9 cellular contexts compared by ENCODE assay signal in the genomic region with DNA sequence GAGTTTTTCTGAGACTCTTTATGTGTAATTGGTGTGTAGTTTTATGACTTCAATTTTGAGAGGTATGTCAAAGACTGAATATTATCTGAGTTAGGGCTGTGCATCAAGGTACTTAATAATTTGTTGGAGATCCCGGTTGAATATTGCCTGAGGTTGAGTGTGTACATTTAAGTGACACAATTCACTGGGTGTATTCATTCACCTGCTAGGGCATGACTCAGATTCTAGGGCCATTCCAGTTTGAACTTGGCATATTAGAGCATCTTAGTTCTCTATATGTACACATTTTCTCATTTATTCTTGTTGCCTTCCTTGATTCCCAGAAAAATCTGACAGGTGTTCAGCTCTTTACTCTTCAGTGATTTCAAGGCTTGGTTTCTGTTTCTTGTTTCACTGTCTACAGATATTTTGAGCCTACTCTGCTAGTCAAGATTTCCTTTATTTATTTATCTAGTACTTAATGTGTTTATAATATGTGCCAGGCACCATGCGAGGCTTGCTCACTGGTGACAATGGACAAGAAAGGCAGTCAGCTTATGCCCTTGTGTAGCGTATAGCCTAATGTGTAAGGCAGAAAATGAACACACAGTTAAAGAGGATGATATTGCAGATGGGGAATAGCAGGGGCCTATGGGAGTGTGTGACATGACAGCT. TPM values are rescaled to one million over a fixed set of nuclear protein-coding genes. Genes with fewer than 3 reads are reported as not detected.
DNase-seq lines count a peak whose midpoint lies in the region; ATAC-seq and TF ChIP-seq lines count a peak whose summit lies in the region.
"Had no signal": no experiment of that assay in that cellular context is flagged by ENCODE, and none has a peak within 500 bp of the region (broad histone marks: within the 10 kb centered on the region; RNA-seq: fewer than 3 reads in every experiment).

No MANE protein-coding gene starts in this region.

- no peaks in the 10 kb centered on the region for H3K27me3 ChIP-seq in CD4-positive, alpha-beta memory T cell (ENCODE audit: insufficient read depth, low read length)
- H3K27me3 ChIP-seq in naive thymus-derived CD4-positive, alpha-beta T cell (ENCODE audit: control insufficient read depth in 2 of 2, insufficient read depth in 2 of 2, low read length in 2 of 2): no peaks in the 10 kb centered on the region
- no peaks in the 10 kb centered on the region for H3K27me3 ChIP-seq in suprapubic skin

- peaks cover 96% of the 10 kb centered on the region for H3K4me1 ChIP-seq in CD4-positive, alpha-beta memory T cell (ENCODE audit: insufficient read depth, low read length)
- H3K4me1 ChIP-seq in naive thymus-derived CD4-positive, alpha-beta T cell (ENCODE audit: control insufficient read depth in 2 of 2, insufficient read depth in 2 of 2, low read length in 2 of 2): peaks cover 66 to 72% of the 10 kb centered on the region in 2 donors
- peaks cover 60% of the 10 kb centered on the region for H3K4me1 ChIP-seq in suprapubic skin

- peak overlapping the region in 7 of 8 donors; percentile 38 to 65 (median 55) for H3K4me3 Mint-ChIP-seq in CD4-positive, alpha-beta memory T cell
- no peak overlapping the region for H3K4me3 Mint-ChIP-seq in MCF 10A (ENCODE audit: unreplicated experiment)
- peak overlapping the region in 9 of 10 donors; percentile 14 to 73 (median 53) for H3K4me3 Mint-ChIP-seq in naive thymus-derived CD4-positive, alpha-beta T cell

- in situ Hi-C loops in G401 (cut with HindIII; ENCODE audit: low sequenced_read_pairs): no loop called here

- H3K4me1 Mint-ChIP-seq in CD4-positive, alpha-beta memory T cell: peaks cover 51 to 81% (median 57%) of the 10 kb centered on the region in 4 donors
- peaks cover 25% of the 10 kb centered on the region for H3K4me1 Mint-ChIP-seq in MCF 10A (ENCODE audit: insufficient read depth, unreplicated experiment)
- peaks cover 31 to 86% (median 62%) of the 10 kb centered on the region in 7 donors for H3K4me1 Mint-ChIP-seq in naive thymus-derived CD4-positive, alpha-beta T cell

- CTCF ChIA-PET in CD4-positive, alpha-beta memory T cell (lab: Charles Lee; ENCODE audit: partially characterized antibody): interaction anchor here (0.9 to 3.2 kb wide), 10 partner anchors 9 to 291 kb away, joined by 3 to 16 read pairs (median 6); no protein-coding TSS in a partner anchor
- CTCF ChIA-PET in MCF 10A (lab: Yijun Ruan, JAX): interaction anchor here (0.6 to 1.1 kb wide), 3 partner anchors 16 to 476 kb away, joined by 3 to 4 read pairs (median 3); no protein-coding TSS in a partner anchor
- CTCF ChIA-PET in naive thymus-derived CD4-positive, alpha-beta T cell (lab: Charles Lee): interaction anchor here (0.7 to 1.8 kb wide), 4 partner anchors 16 to 118 kb away, joined by 3 to 8 read pairs (median 4); no protein-coding TSS in a partner anchor
- CTCF ChIA-PET in HEK293T (lab: Yijun Ruan, JAX): interaction anchor here (1.0 to 2.4 kb wide), 3 partner anchors 11 to 122 kb away, joined by 3 to 6 read pairs (median 3); no protein-coding TSS in a partner anchor

- no peaks in the 10 kb centered on the region for H3K36me3 ChIP-seq in CD4-positive, alpha-beta memory T cell (ENCODE audit: insufficient read depth, low read length)
- no peaks in the 10 kb centered on the region for H3K36me3 ChIP-seq in naive thymus-derived CD4-positive, alpha-beta T cell (ENCODE audit: control insufficient read depth in 2 of 3, insufficient read depth in 3 of 3, low read length in 3 of 3)
- H3K36me3 ChIP-seq in suprapubic skin: no peaks in the 10 kb centered on the region

- 56% methylated on average over 3 of the region's 3 CpGs for WGBS in suprapubic skin

- no peak for DNase-seq in CD4-positive, alpha-beta memory T cell
- DNase-seq in MCF 10A (ENCODE audit: unreplicated experiment): peak; percentile 45
- no peak for DNase-seq in naive thymus-derived CD4-positive, alpha-beta T cell
- DNase-seq in G401 (ENCODE audit: low spot score): no peak
- no peak for DNase-seq in caudate nucleus (lab: John Stamatoyannopoulos, UW)
- no peak for DNase-seq in suprapubic skin (ENCODE audit: low spot score in 2 of 2)
- no peak for DNase-seq in HEK293T (ENCODE audit: extremely low spot score)
- DNase-seq: NCI-H1436 treated with DMSO at 0.1 percent for 48 hours had no signal

- intact Hi-C loops in CD4-positive, alpha-beta memory T cell (cut with micrococcal nuclease): no loop called here
- intact Hi-C loops in MCF 10A (cut with micrococcal nuclease): no loop called here
- intact Hi-C loops in naive thymus-derived CD4-positive, alpha-beta T cell (cut with micrococcal nuclease): loop anchor here (1.0 to 10.0 kb wide), 2 partner anchors 9 to 455 kb away; a partner anchor contains a TSS

- peaks cover 0 to 6% of the 10 kb centered on the region in 2 donors for H3K36me3 Mint-ChIP-seq in CD4-positive, alpha-beta memory T cell
- H3K36me3 Mint-ChIP-seq in MCF 10A (ENCODE audit: insufficient read depth, unreplicated experiment): peaks cover 25% of the 10 kb centered on the region
- peaks cover 0 to 16% (median 3%) of the 10 kb centered on the region in 5 donors for H3K36me3 Mint-ChIP-seq in naive thymus-derived CD4-positive, alpha-beta T cell

- H3K9me3 ChIP-seq in CD4-positive, alpha-beta memory T cell (ENCODE audit: control insufficient read depth in 1 of 2, low read length in 2 of 2): no peaks in the 10 kb centered on the region
- H3K9me3 ChIP-seq in naive thymus-derived CD4-positive, alpha-beta T cell (ENCODE audit: control insufficient read depth in 2 of 3, low read length in 3 of 3): no peaks in the 10 kb centered on the region
- H3K9me3 ChIP-seq in suprapubic skin: no peaks in the 10 kb centered on the region

- no TSS peak for BruUV-seq in MCF 10A (replicated peaks; lab: Mats Ljungman, UMichigan)

- H3K27ac Mint-ChIP-seq in CD4-positive, alpha-beta memory T cell: peak overlapping the region; percentile 30 to 91 (median 89)
- no peak overlapping the region for H3K27ac Mint-ChIP-seq in MCF 10A (ENCODE audit: low read depth, unreplicated experiment)
- peak overlapping the region in 7 of 9 donors; percentile 40 to 95 (median 78) for H3K27ac Mint-ChIP-seq in naive thymus-derived CD4-positive, alpha-beta T cell

- TF ChIP-seq CTCF in MCF 10A (IDR thresholded peaks at IDR 0.05; ENCODE audit: unreplicated experiment) (no peak), suprapubic skin (IDR thresholded peaks at IDR 0.05) (no peak)

- no peak for TF ChIP-seq EP300 in suprapubic skin (IDR thresholded peaks at IDR 0.05)

- H3K4me3 ChIP-seq in CD4-positive, alpha-beta memory T cell (ENCODE audit: low read length in 2 of 2): peak overlapping the region in 1 of 2 donors; percentile 0
- H3K4me3 ChIP-seq in naive thymus-derived CD4-positive, alpha-beta T cell (ENCODE audit: low read length): no peak overlapping the region
- H3K4me3 ChIP-seq in suprapubic skin: no peak overlapping the region

- POLR2A ChIA-PET in CD4-positive, alpha-beta memory T cell (lab: Charles Lee; ENCODE audit: partially characterized antibody): interaction anchor here (1.0 to 1.9 kb wide), 9 partner anchors 9 to 139 kb away, joined by 3 to 15 read pairs (median 5); a partner anchor contains a TSS
- POLR2A ChIA-PET in MCF 10A (lab: Yijun Ruan, JAX) (interaction anchor here (0.7 to 2.6 kb wide), 14 partner anchors 9 to 729 kb away, joined by 3 to 18 read pairs (median 4); a partner anchor contains a TSS), HEK293T (lab: Yijun Ruan, JAX) (interaction anchor here (1.6 to 1.8 kb wide), 2 partner anchors 12 to 13 kb away, joined by 5 to 6 read pairs; a partner anchor contains a TSS)
- POLR2A ChIA-PET in naive thymus-derived CD4-positive, alpha-beta T cell (lab: Charles Lee): interaction anchor here (0.6 to 3.2 kb wide), 9 partner anchors 9 to 173 kb away, joined by 3 to 16 read pairs (median 3); a partner anchor contains a TSS

- H3K27ac ChIP-seq in CD4-positive, alpha-beta memory T cell (ENCODE audit: low read depth, low read length): peak overlapping the region; percentile 10
- peak overlapping the region; percentile 69 for H3K27ac ChIP-seq in naive thymus-derived CD4-positive, alpha-beta T cell (ENCODE audit: low read depth, low read length)
- H3K27ac ChIP-seq in caudate nucleus (ENCODE audit: low read depth, low read length) (no peak overlapping the region), suprapubic skin (no peak overlapping the region)

- peak; percentile 20 for ATAC-seq in HG03354 (IDR thresholded peaks at IDR 0.05; ENCODE audit: poor library complexity, severe bottlenecking, unreplicated experiment)
- ATAC-seq in naive thymus-derived CD4-positive, alpha-beta T cell: no peak

- no peaks in the 10 kb centered on the region for H3K9me3 Mint-ChIP-seq in CD4-positive, alpha-beta memory T cell
- H3K9me3 Mint-ChIP-seq in MCF 10A (ENCODE audit: unreplicated experiment): no peaks in the 10 kb centered on the region
- no peaks in the 10 kb centered on the region for H3K9me3 Mint-ChIP-seq in naive thymus-derived CD4-positive, alpha-beta T cell

- no peak for TF ChIP-seq POLR2A in suprapubic skin (IDR thresholded peaks at IDR 0.05)

- H3K27me3 Mint-ChIP-seq in CD4-positive, alpha-beta memory T cell: no peaks in the 10 kb centered on the region
- H3K27me3 Mint-ChIP-seq in MCF 10A (ENCODE audit: insufficient read depth, unreplicated experiment): no peaks in the 10 kb centered on the region
- H3K27me3 Mint-ChIP-seq in naive thymus-derived CD4-positive, alpha-beta T cell: no peaks in the 10 kb centered on the region

TF ChIP-seq in HEK293T, 16 proteins besides CTCF, POLR2A, EP300 and RAD21 (continues in another document):
- TF ChIP-seq ELF4 (IDR thresholded peaks at IDR 0.05) (no peak), NFRKB (IDR thresholded peaks at IDR 0.05) (no peak), ARNT (IDR thresholded peaks at IDR 0.05) (no peak), FOXM1 (IDR thresholded peaks at IDR 0.05; ENCODE audit: borderline replicate concordance) (no peak), SUZ12 (IDR thresholded peaks at IDR 0.05) (no peak), FOXK2 (IDR thresholded peaks at IDR 0.05) (no peak), TARDBP (IDR thresholded peaks at IDR 0.05) (no peak)
- TF ChIP-seq, protein P1, sequence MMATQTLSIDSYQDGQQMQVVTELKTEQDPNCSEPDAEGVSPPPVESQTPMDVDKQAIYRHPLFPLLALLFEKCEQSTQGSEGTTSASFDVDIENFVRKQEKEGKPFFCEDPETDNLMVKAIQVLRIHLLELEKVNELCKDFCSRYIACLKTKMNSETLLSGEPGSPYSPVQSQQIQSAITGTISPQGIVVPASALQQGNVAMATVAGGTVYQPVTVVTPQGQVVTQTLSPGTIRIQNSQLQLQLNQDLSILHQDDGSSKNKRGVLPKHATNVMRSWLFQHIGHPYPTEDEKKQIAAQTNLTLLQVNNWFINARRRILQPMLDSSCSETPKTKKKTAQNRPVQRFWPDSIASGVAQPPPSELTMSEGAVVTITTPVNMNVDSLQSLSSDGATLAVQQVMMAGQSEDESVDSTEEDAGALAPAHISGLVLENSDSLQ (IDR thresholded peaks at IDR 0.05): no peak

RNA-seq across cellular contexts. Expression of a gene that starts 12.7 kb away (rescaled TPM):
- total RNA-seq in CD4-positive, alpha-beta memory T cell: 100 to 1,000 TPM; 105 to 114 TPM
- 10 to 100 TPM in 1 of 2 donors, 1 to 10 TPM in 1; 2.4 to 18.9 TPM for polyA plus RNA-seq in CD4-positive, alpha-beta memory T cell
- total RNA-seq in MCF 10A (2022) (143 and 162 TPM in 2 replicates), suprapubic skin (10 to 100 TPM; 29.6 to 56.6 (median 38.2) TPM)
- 100 to 1,000 TPM; 104 to 138 (median 128) TPM for total RNA-seq in naive thymus-derived CD4-positive, alpha-beta T cell
- polyA plus RNA-seq in naive thymus-derived CD4-positive, alpha-beta T cell: 10 to 100 TPM; 13.6 to 14.2 TPM
- 47.3 and 70.8 TPM in 2 replicates for total RNA-seq in G401 (2014; rRNA removed; shearing (Covaris generic))

Comparison
In these comparisons a context has a peak if more than half of its experiments do, and no peak if none do; other contexts are left out.
1. H3K27ac ChIP-seq: peak in CD4-positive, alpha-beta memory T cell (single experiment) and naive thymus-derived CD4-positive, alpha-beta T cell (single experiment); none in caudate nucleus (single experiment) and suprapubic skin (single experiment).
2. intact Hi-C loops: an anchor here in naive thymus-derived CD4-positive, alpha-beta T cell (1.0 to 10.0 kb wide); none called in CD4-positive, alpha-beta memory T cell and MCF 10A.